Comparison of ENCODE assay signal across 8 cellular contexts in the genomic region with DNA sequence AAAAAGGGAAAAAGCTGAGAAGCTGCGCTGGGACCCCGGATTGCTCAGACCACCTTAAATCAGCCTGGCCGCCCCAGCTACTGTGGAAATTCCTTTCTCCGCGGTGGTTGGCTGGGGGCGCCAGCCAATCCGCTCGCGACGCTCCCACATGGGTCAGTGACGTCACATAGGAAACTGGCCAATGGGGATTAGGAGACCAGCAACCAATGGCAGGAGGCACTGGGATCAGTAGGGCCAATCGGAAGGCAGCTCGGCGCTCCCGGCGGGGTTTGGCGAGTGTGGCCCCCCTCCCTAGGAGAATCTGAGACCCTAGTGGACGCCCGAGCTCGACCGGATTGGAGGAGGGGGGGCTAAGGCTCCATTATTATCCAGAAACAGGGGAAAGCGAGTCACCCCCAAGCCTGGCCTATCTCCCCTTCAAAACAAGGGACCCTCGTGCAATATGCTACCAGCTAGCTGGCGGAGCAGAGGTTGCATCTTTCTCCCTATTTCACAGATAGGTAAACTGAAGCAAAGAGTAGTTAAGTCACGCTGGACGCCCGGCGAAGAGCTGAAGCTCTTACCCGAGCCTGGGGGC. TPM values are rescaled to one million over a fixed set of nuclear protein-coding genes. Genes with fewer than 3 reads are reported as not detected.
DNase-seq lines count a peak whose midpoint lies in the region; ATAC-seq, FAIRE-seq and TF ChIP-seq lines count a peak whose summit lies in the region.

No MANE protein-coding gene starts in this region.

- ATAC-seq in GM18498 (IDR thresholded peaks at IDR 0.05; ENCODE audit: unreplicated experiment) (peak; percentile 85), HG02943 (IDR thresholded peaks at IDR 0.05; ENCODE audit: low read depth, unreplicated experiment) (peak; percentile 78), right cardiac atrium (peak; percentile 96), psoas muscle (peak; percentile 93 to 95 (median 94))

- intact Hi-C loops in right cardiac atrium (cut with DNase I) = loop anchor here in 1 of 4 donors (10.0 kb wide), 1 partner anchor 51 kb away; no protein-coding TSS in a partner anchor
- intact Hi-C loops in psoas muscle (cut with DNase I) = loop anchor here in 1 of 2 donors (2.0 kb wide), 1 partner anchor 59 kb away; a partner anchor contains a TSS

- H2AFZ ChIP-seq in astrocyte (ENCODE audit: low read depth, low read length) = peak overlapping the region; percentile 82

- H3K36me3 ChIP-seq in astrocyte (ENCODE audit: insufficient read depth, low read length) = no peaks in the 10 kb centered on the region
- no peaks in the 10 kb centered on the region for H3K36me3 ChIP-seq in psoas muscle (ENCODE audit: insufficient read depth in 1 of 2, low read depth in 1 of 2)

- H3K4me3 Mint-ChIP-seq in T-helper 2 cell treated with Interferon-gamma antibody and Interleukin-4, amounts not matched to agents 5 μg/mL and 100 μg/mL, for 36 hours = peak overlapping the region; percentile 88
- peak overlapping the region; percentile 86 for H3K4me3 Mint-ChIP-seq in astrocyte (ENCODE audit: unreplicated experiment)

- no peaks in the 10 kb centered on the region for H3K36me3 Mint-ChIP-seq in T-helper 2 cell treated with Interferon-gamma antibody and Interleukin-4, amounts not matched to agents 5 μg/mL and 100 μg/mL, for 36 hours (ENCODE audit: low read depth)
- no peaks in the 10 kb centered on the region for H3K36me3 Mint-ChIP-seq in astrocyte (ENCODE audit: low read depth, unreplicated experiment)

- peaks cover 28% of the 10 kb centered on the region for H3K27me3 Mint-ChIP-seq in T-helper 2 cell treated with Interferon-gamma antibody and Interleukin-4, amounts not matched to agents 5 μg/mL and 100 μg/mL, for 36 hours (ENCODE audit: low read depth)
- peaks cover 71% of the 10 kb centered on the region for H3K27me3 Mint-ChIP-seq in astrocyte (ENCODE audit: low read depth, unreplicated experiment)

- peak overlapping the region; percentile 98 for H3K4me2 ChIP-seq in astrocyte (ENCODE audit: low read length)

- H3K79me2 ChIP-seq in astrocyte (ENCODE audit: insufficient read depth, low read length) = no peaks in the 10 kb centered on the region

- H3K4me1 ChIP-seq in astrocyte (ENCODE audit: insufficient read depth, low read length) (peaks cover 22% of the 10 kb centered on the region), right cardiac atrium (ENCODE audit: control insufficient read depth, insufficient read depth, low read length) (no peaks in the 10 kb centered on the region), psoas muscle (peaks cover 15% of the 10 kb centered on the region)

- H3K27me3 ChIP-seq in astrocyte (ENCODE audit: insufficient read depth, low read length) (peaks cover 12% of the 10 kb centered on the region), right cardiac atrium (ENCODE audit: control insufficient read depth, insufficient read depth) (no peaks in the 10 kb centered on the region), psoas muscle (ENCODE audit: insufficient read depth in 3 of 3, low read length in 2 of 3) (no peaks in the 10 kb centered on the region)

- H3K9ac ChIP-seq in astrocyte (ENCODE audit: low read length) = peak overlapping the region; percentile 78

- no peaks in the 10 kb centered on the region for H4K20me1 ChIP-seq in astrocyte (ENCODE audit: insufficient read depth, low read length)

- peak overlapping the region; percentile 67 for H3K4me3 ChIP-seq in astrocyte (ENCODE audit: insufficient read depth, low read depth, low read length)
- H3K4me3 ChIP-seq in right cardiac atrium (ENCODE audit: low read length) = peak overlapping the region; percentile 72
- peak overlapping the region; percentile 78 for H3K4me3 ChIP-seq in psoas muscle

- TF ChIP-seq CTCF in astrocyte (IDR thresholded peaks at IDR 0.05; ENCODE audit: insufficient read depth, low read depth, low read length) = no peak
- TF ChIP-seq CTCF in psoas muscle (IDR thresholded peaks at IDR 0.05) = no peak

- H3K4me1 Mint-ChIP-seq in T-helper 2 cell treated with Interferon-gamma antibody and Interleukin-4, amounts not matched to agents 5 μg/mL and 100 μg/mL, for 36 hours (ENCODE audit: low read depth) = peaks cover 15% of the 10 kb centered on the region
- H3K4me1 Mint-ChIP-seq in astrocyte (ENCODE audit: low read depth, unreplicated experiment) = peaks cover 12% of the 10 kb centered on the region

- peak; percentile 98 for DNase-seq in NCI-H187 treated with DMSO at 0.1 percent for 48 hours (lab: John Stamatoyannopoulos, UW)
- peak; percentile 96 for DNase-seq in T-helper 2 cell treated with Interferon-gamma antibody and Interleukin-4, amounts not matched to agents 5 μg/mL and 100 μg/mL, for 36 hours (ENCODE audit: low spot score)
- DNase-seq in astrocyte (ENCODE audit: low read depth) = peak; percentile 98
- DNase-seq in right cardiac atrium = peak; percentile 98 to 99 (median 99)
- DNase-seq in psoas muscle = peak; percentile 97 to 99
- peak; percentile 98 for DNase-seq in urothelium cell line (ENCODE audit: low spot score)

- WGBS in right cardiac atrium = under 1% methylated on average over 29 of the region's 29 CpGs
- WGBS in psoas muscle, 3 donors = 0 to 1% (median 0%) methylated on average over 28 to 29 of the region's 29 CpGs

- H3K27ac ChIP-seq in astrocyte (ENCODE audit: low read depth, low read length) (peak overlapping the region; percentile 28), right cardiac atrium (ENCODE audit: low read length) (peak overlapping the region; percentile 88), psoas muscle (peak overlapping the region; percentile 93)

- H3K9me3 ChIP-seq in astrocyte (ENCODE audit: insufficient read depth, low read depth, low read length) (no peaks in the 10 kb centered on the region), right cardiac atrium (ENCODE audit: control insufficient read depth, low read length) (no peaks in the 10 kb centered on the region), psoas muscle (no peaks in the 10 kb centered on the region)

- FAIRE-seq in astrocyte (lab: Jason Lieb, UNC) (peak; percentile 65), urothelium cell line (lab: Jason Lieb, UNC) (no peak)

- no peaks in the 10 kb centered on the region for H3K9me3 Mint-ChIP-seq in T-helper 2 cell treated with Interferon-gamma antibody and Interleukin-4, amounts not matched to agents 5 μg/mL and 100 μg/mL, for 36 hours
- peaks cover 4% of the 10 kb centered on the region for H3K9me3 Mint-ChIP-seq in astrocyte (ENCODE audit: unreplicated experiment)

- H3K27ac Mint-ChIP-seq in T-helper 2 cell treated with Interferon-gamma antibody and Interleukin-4, amounts not matched to agents 5 μg/mL and 100 μg/mL, for 36 hours = peak overlapping the region; percentile 94
- peak overlapping the region; percentile 77 for H3K27ac Mint-ChIP-seq in astrocyte (ENCODE audit: unreplicated experiment)

RNA-seq across cellular contexts. Expression of a gene that starts 6.5 kb away (rescaled TPM):
- 0.48 and 0.79 TPM in 2 replicates for total RNA-seq in astrocyte
- 100 to 1,000 TPM in 1 of 4 donors, 10 to 100 TPM in 3; 78.4 to 102 (median 88.1) TPM for total RNA-seq in right cardiac atrium
- polyA plus RNA-seq in right cardiac atrium = 68.6 TPM
- total RNA-seq in psoas muscle = 10 to 100 TPM; 28.6 to 42.5 (median 36.1) TPM
- polyA plus RNA-seq in psoas muscle = 10 to 100 TPM; 23.5 to 35.1 (median 31.8) TPM

RNA-seq across cellular contexts. Expression of a gene that starts 26.7 kb away (rescaled TPM):
- total RNA-seq in astrocyte (200 and 210 TPM in 2 replicates), right cardiac atrium (1,000 to 10,000 TPM in 2 of 4 donors, 100 to 1,000 TPM in 2; 784 to 1,020 (median 971) TPM), psoas muscle (100 to 1,000 TPM; 390 to 607 (median 551) TPM)
- polyA plus RNA-seq in right cardiac atrium (1,565 TPM), psoas muscle (100 to 1,000 TPM; 450 to 786 (median 780) TPM)

RNA-seq across cellular contexts. Expression of a gene that starts 58.3 kb away (rescaled TPM):
- total RNA-seq in astrocyte = 0.11 TPM in 1 of 2 replicates, not detected in the other
- total RNA-seq in right cardiac atrium = 1 to 10 TPM in 2 of 4 donors, under 1 TPM in 2; 0.28 to 2.2 (median 1.2) TPM
- polyA plus RNA-seq in right cardiac atrium = 2.1 TPM
- under 1 TPM in 3 of 4 donors, not detected in 1; 0.50 to 0.89 (median 0.68) TPM for total RNA-seq in psoas muscle
- polyA plus RNA-seq in psoas muscle = 1 to 10 TPM in 2 of 3 donors, under 1 TPM in 1; 0.96 to 2.2 (median 1.5) TPM

RNA-seq across cellular contexts. Expression of a gene that starts 58.5 kb away (rescaled TPM):
- 39.9 and 41.0 TPM in 2 replicates for total RNA-seq in astrocyte
- total RNA-seq in right cardiac atrium = 10 to 100 TPM; 63.3 to 71.6 (median 69.7) TPM
- polyA plus RNA-seq in right cardiac atrium = 69.8 TPM
- 10 to 100 TPM; 46.7 to 62.4 (median 52.0) TPM for total RNA-seq in psoas muscle
- 10 to 100 TPM; 32.9 to 85.2 (median 33.4) TPM for polyA plus RNA-seq in psoas muscle

Comparison
In these comparisons a context has a peak if more than half of its experiments do, and no peak if none do; other contexts are left out.
1. Peak in every context shown above with its lines: DNase-seq, ATAC-seq, H3K4me3 ChIP-seq and H3K27ac ChIP-seq.
2. H3K27ac ChIP-seq: peak in every context shown above with its lines; median percentile 93 in psoas muscle; 88 in right cardiac atrium; 28 in astrocyte.
3. RNA of a gene that starts 6.5 kb away (total RNA-seq): 78.4 to 102 TPM in right cardiac atrium and 28.6 to 42.5 TPM in psoas muscle; 0.48 to 0.79 TPM in astrocyte; every median in the first group is over 10 times any median in the second.